ENCODE assay signal across 10 cellular contexts in genomic region chr6:167849846-167850459, GRCh38. TPM values are rescaled to one million over a fixed set of nuclear protein-coding genes. Genes with fewer than 3 reads are reported as not detected.
DNase-seq lines count a peak whose midpoint lies in the region; ATAC-seq, FAIRE-seq and TF ChIP-seq lines count a peak whose summit lies in the region.
"Had no signal": no experiment of that assay in that cellular context is flagged by ENCODE, and none has a peak within 500 bp of the region (broad histone marks: within the 10 kb centered on the region; RNA-seq: fewer than 3 reads in every experiment).

No MANE protein-coding gene starts in this region.

- ATAC-seq in omental fat pad (ENCODE audit: low FRiP score) = peak; percentile 79
- no peak for ATAC-seq in GM18873 (IDR thresholded peaks at IDR 0.05; ENCODE audit: low FRiP score, unreplicated experiment)
- ATAC-seq: natural killer cell had no signal

- dilution Hi-C loops in endothelial cell of umbilical vein (cut with MboI; ENCODE audit: extremely low pct_ligation_motif_present, low sequenced_read_pairs) = no loop called here

- TF ChIP-seq CTCF in OCI-LY3 (IDR thresholded peaks at IDR 0.05; ENCODE audit: low read depth, low read length) = no peak
- no peak for TF ChIP-seq CTCF in endothelial cell of umbilical vein (IDR thresholded peaks at IDR 0.05; ENCODE audit: extremely low read depth in 1 of 2, insufficient read depth in 1 of 2, low read depth in 1 of 2, low read length in 2 of 2)
- no peak for TF ChIP-seq CTCF in omental fat pad (IDR thresholded peaks at IDR 0.05)

- no peaks in the 10 kb centered on the region for H3K36me3 ChIP-seq in OCI-LY3 (replicated peaks; ENCODE audit: low read depth, low read length)
- no peaks in the 10 kb centered on the region for H3K36me3 ChIP-seq in endothelial cell of umbilical vein (ENCODE audit: control insufficient read depth in 2 of 2, extremely low read depth in 1 of 2, insufficient read depth in 2 of 2, low read length in 2 of 2)

- H3K79me2 ChIP-seq in OCI-LY3 (ENCODE audit: low read length) = peaks cover 100% of the 10 kb centered on the region
- peaks cover 63% of the 10 kb centered on the region for H3K79me2 ChIP-seq in endothelial cell of umbilical vein (ENCODE audit: control insufficient read depth, insufficient read depth, low read length)

- TF ChIP-seq POLR2A in endothelial cell of umbilical vein (IDR thresholded peaks at IDR 0.05; ENCODE audit: low read depth, low read length) = no peak

- H3K4me2 ChIP-seq in OCI-LY3 (ENCODE audit: low read length) (peak overlapping the region; percentile 38), endothelial cell of umbilical vein (ENCODE audit: insufficient read depth, low read length) (peak overlapping the region; percentile 68)

- H2AFZ ChIP-seq in OCI-LY3 (ENCODE audit: low read depth, low read length) (no peak overlapping the region), endothelial cell of umbilical vein (ENCODE audit: low read depth, low read length) (no peak overlapping the region)

- POLR2A ChIA-PET in endothelial cell of umbilical vein (lab: Charles Lee) = no interaction called here

- CTCF ChIA-PET in endothelial cell of umbilical vein (lab: Charles Lee) = interaction anchor here (1.2 to 2.7 kb wide), 2 partner anchors 19 to 23 kb away, joined by 4 to 6 read pairs; partner anchors contain the start of gene AFDN

- FAIRE-seq in endothelial cell of umbilical vein (lab: Jason Lieb, UNC) = peak; percentile 78
- FAIRE-seq: G401.6 had no signal

- DNase-seq in G401 (ENCODE audit: low spot score) = peak; percentile 23
- DNase-seq in endothelial cell of umbilical vein (ENCODE audit: low read depth, low spot score) = peak; percentile 71
- DNase-seq in omental fat pad (ENCODE audit: low spot score) = no peak
- DNase-seq in anterior cingulate cortex (lab: John Stamatoyannopoulos, UW) = no peak
- no peak for DNase-seq in COLO668 (lab: John Stamatoyannopoulos, UW; ENCODE audit: unreplicated experiment)
- DNase-seq in NCI-H69 (lab: John Stamatoyannopoulos, UW) = no peak
- DNase-seq: natural killer cell had no signal

- no peaks in the 10 kb centered on the region for H3K27me3 ChIP-seq in OCI-LY3 (ENCODE audit: low read depth, low read length)
- H3K27me3 ChIP-seq in endothelial cell of umbilical vein (ENCODE audit: control insufficient read depth in 2 of 2, insufficient read depth in 2 of 2, low read length in 2 of 2) = no peaks in the 10 kb centered on the region

- H3K4me1 ChIP-seq in OCI-LY3 (ENCODE audit: low read length) (peaks cover 32% of the 10 kb centered on the region), endothelial cell of umbilical vein (ENCODE audit: control insufficient read depth, extremely low read depth, insufficient read depth, low read length) (peaks cover 19% of the 10 kb centered on the region)

- BruUV-seq in endothelial cell of umbilical vein (replicated peaks; lab: Mats Ljungman, UMichigan) = no TSS peak

- no peaks in the 10 kb centered on the region for H3K9me1 ChIP-seq in endothelial cell of umbilical vein (replicated peaks; ENCODE audit: control insufficient read depth, extremely low read depth, insufficient read depth, low read length)

- H3K27ac ChIP-seq in OCI-LY3 (ENCODE audit: low read length) = no peak overlapping the region
- peak overlapping the region; percentile 35 for H3K27ac ChIP-seq in endothelial cell of umbilical vein (ENCODE audit: insufficient read depth, low read depth, low read length)

- intact Hi-C loops in endothelial cell of umbilical vein (cut with micrococcal nuclease) = loop anchor here (2.0 kb wide), 1 partner anchor 17 kb away; no protein-coding TSS in a partner anchor

- H3K9ac ChIP-seq in OCI-LY3 (ENCODE audit: low read length) (no peak overlapping the region), endothelial cell of umbilical vein (replicated peaks; ENCODE audit: extremely low read depth, insufficient read depth, low read length) (peak overlapping the region; percentile 13)

- no peak overlapping the region for H3K4me3 ChIP-seq in OCI-LY3 (ENCODE audit: low read length)
- H3K4me3 ChIP-seq in endothelial cell of umbilical vein (replicated peaks in 1 of 3; ENCODE audit: insufficient read depth in 1 of 3, low read depth in 1 of 3, low read length in 3 of 3) = peak overlapping the region in 1 of 3 experiments; percentile 44

- H4K20me1 ChIP-seq in OCI-LY3 (ENCODE audit: insufficient read depth, low read length) (peaks cover 95% of the 10 kb centered on the region), endothelial cell of umbilical vein (replicated peaks; ENCODE audit: control insufficient read depth, extremely low read depth, insufficient read depth, low read length) (no peaks in the 10 kb centered on the region)

- H3K9me3 ChIP-seq in OCI-LY3 (ENCODE audit: insufficient read depth, low read length) (no peaks in the 10 kb centered on the region), endothelial cell of umbilical vein (replicated peaks; ENCODE audit: control insufficient read depth, insufficient read depth, low read length) (no peaks in the 10 kb centered on the region)

- in situ Hi-C loops in G401 (cut with HindIII; ENCODE audit: low sequenced_read_pairs) = no loop called here

TF ChIP-seq in endothelial cell of umbilical vein, 7 proteins besides CTCF, POLR2A, EP300 and RAD21:
- TF ChIP-seq MAX (IDR thresholded peaks at IDR 0.05; ENCODE audit: insufficient read depth, insufficient read length) = no peak
- TF ChIP-seq JUN (IDR thresholded peaks at IDR 0.05; ENCODE audit: borderline replicate concordance, insufficient read depth, insufficient read length, low read depth) = peak; percentile 35
- TF ChIP-seq POLR2AphosphoS5 (IDR thresholded peaks at IDR 0.05; ENCODE audit: insufficient read depth, low read depth, low read length) = no peak
- TF ChIP-seq EZH2 (IDR thresholded peaks at IDR 0.05; ENCODE audit: borderline replicate concordance, low read depth, low read length, severe bottlenecking) = no peak
- peak; percentile 23 for TF ChIP-seq GATA2 (IDR thresholded peaks at IDR 0.05; ENCODE audit: insufficient read depth, insufficient read length, low read depth, low read length)
- no peak for TF ChIP-seq MYC (IDR thresholded peaks at IDR 0.05; ENCODE audit: low read depth, low read length)
- no peak for TF ChIP-seq FOS (IDR thresholded peaks at IDR 0.05; ENCODE audit: borderline replicate concordance, insufficient read depth, low read length)

RNA-seq across cellular contexts. Expression of gene AFDN, which starts 23.2 kb away (rescaled TPM):
- total RNA-seq in G401 (2014; rRNA removed; shearing (Covaris generic)) = 11.9 and 13.8 TPM in 2 replicates
- 128 and 134 TPM in 2 replicates for total RNA-seq in endothelial cell of umbilical vein
- polyA plus RNA-seq in endothelial cell of umbilical vein = 28.0 and 31.0 TPM in 2 replicates
- 24.2 and 26.6 TPM in 2 replicates for polyA plus RNA-seq in endothelial cell of umbilical vein (2011; cell fraction: cytosol; rRNA removed)
- 238 and 251 TPM in 2 replicates for polyA plus RNA-seq in endothelial cell of umbilical vein (2011; cell fraction: nucleus; rRNA removed)
- polyA plus RNA-seq in endothelial cell of umbilical vein (2012) = 39.8 and 43.9 TPM in 2 replicates
- polyA minus RNA-seq in endothelial cell of umbilical vein = 146 and 171 TPM in 2 replicates
- 15.5 TPM for polyA minus RNA-seq in endothelial cell of umbilical vein (2011; cell fraction: cytosol; rRNA and poly(A)+ RNA removed)
- polyA minus RNA-seq in endothelial cell of umbilical vein (2011; cell fraction: nucleus; rRNA and poly(A)+ RNA removed) = 258 and 322 TPM in 2 replicates
- total RNA-seq in omental fat pad = 100 to 1,000 TPM; 114 to 166 (median 125) TPM

Comparison
In these comparisons a context has a peak if more than half of its experiments do, and no peak if none do; other contexts are left out.
1. DNase-seq: peak in G401 (single experiment) and endothelial cell of umbilical vein (single experiment); none in omental fat pad (single experiment), anterior cingulate cortex (0 of 58), COLO668 (single experiment) and NCI-H69 (single experiment).